In genomic region chr14:35390577-35391387, GRCh38 we compare ENCODE assay signal across 8 cellular contexts. TPM values are rescaled to one million over a fixed set of nuclear protein-coding genes. Genes with fewer than 3 reads are reported as not detected.
DNase-seq lines count a peak whose midpoint lies in the region; ATAC-seq and TF ChIP-seq lines count a peak whose summit lies in the region.
"Had no signal": no experiment of that assay in that cellular context is flagged by ENCODE, and none has a peak within 500 bp of the region (broad histone marks: within the 10 kb centered on the region; RNA-seq: fewer than 3 reads in every experiment).

No MANE protein-coding gene starts in this region.

- TF ChIP-seq POLR2A in sigmoid colon (IDR thresholded peaks at IDR 0.05), result no peak
- TF ChIP-seq POLR2A in spleen (IDR thresholded peaks at IDR 0.05), result no peak

- TF ChIP-seq EP300 in sigmoid colon (IDR thresholded peaks at IDR 0.05), result no peak

- intact Hi-C loops in Panc1 (cut with micrococcal nuclease; ENCODE audit: unreplicated experiment), result no loop called here
- intact Hi-C loops in sigmoid colon (cut with DNase I), result no loop called here
- intact Hi-C loops in spleen (cut with DNase I; ENCODE audit: low total_unique reads), result no loop called here

- CTCF ChIA-PET in Panc1 (lab: Charles Lee), result no interaction called here

- in situ Hi-C loops in Panc1 (cut with HindIII; ENCODE audit: low pct_unique_long_range_greater_than_20kb, low sequenced_read_pairs), result no loop called here

- DNase-seq in ELF-1 (ENCODE audit: low read depth, low spot score), result peak; percentile 56
- peak; percentile 47 for DNase-seq in HCEC 1CT
- DNase-seq in Panc1 (ENCODE audit: low read depth, low spot score), result no peak
- peak; percentile 68 for DNase-seq in kidney tubule cell (ENCODE audit: low spot score)
- no peak for DNase-seq in AML-193 (lab: John Stamatoyannopoulos, UW)
- no peak for DNase-seq in sigmoid colon
- no peak for DNase-seq in spleen
- DNase-seq: NCI-H1694 had no signal

- peak; percentile 49; the same call in 1 of the 2 replicates for ATAC-seq in Panc1

- H3K9me3 ChIP-seq in Panc1 (ENCODE audit: control insufficient read depth, insufficient read depth, low read depth, low read length) (no peaks in the 10 kb centered on the region), sigmoid colon (no peaks in the 10 kb centered on the region), spleen (no peaks in the 10 kb centered on the region)

- POLR2A ChIA-PET in Panc1 (lab: Charles Lee), result no interaction called here

- TF ChIP-seq CTCF in Panc1 (IDR thresholded peaks at IDR 0.05), result no peak
- no peak for TF ChIP-seq CTCF in sigmoid colon (IDR thresholded peaks at IDR 0.05)
- TF ChIP-seq CTCF in spleen (IDR thresholded peaks at IDR 0.05 in 8 of 11, conservative IDR thresholded peaks at IDR 0.05 in 3 of 11), result no peak

- H3K4me3 ChIP-seq in Panc1 (ENCODE audit: low read depth in 2 of 2, low read length in 2 of 2) (no peak overlapping the region), sigmoid colon (no peak overlapping the region), spleen (no peak overlapping the region)

- H3K4me1 ChIP-seq in Panc1 (ENCODE audit: control insufficient read depth, insufficient read depth, low read length) (peaks cover 4% of the 10 kb centered on the region; the same call in 1 of the 2 replicates), sigmoid colon (peaks cover 4 to 31% (median 28%) of the 10 kb centered on the region in 4 donors), spleen (peaks cover 0 to 20% (median 4%) of the 10 kb centered on the region in 6 donors)

- no peaks in the 10 kb centered on the region for H3K27me3 ChIP-seq in Panc1 (ENCODE audit: control insufficient read depth, insufficient read depth, low read length)
- H3K27me3 ChIP-seq in sigmoid colon, result no peaks in the 10 kb centered on the region
- no peaks in the 10 kb centered on the region for H3K27me3 ChIP-seq in spleen (replicated peaks in 1 of 7)

- H3K27ac ChIP-seq in Panc1 (ENCODE audit: low read length) (peak overlapping the region; percentile 7; the same call in 1 of the 2 replicates), sigmoid colon (no peak overlapping the region), spleen (peak overlapping the region in 2 of 8 donors; percentile 12 to 21)

- H3K36me3 ChIP-seq in Panc1 (ENCODE audit: control insufficient read depth, insufficient read depth, low read length), result no peaks in the 10 kb centered on the region
- no peaks in the 10 kb centered on the region for H3K36me3 ChIP-seq in sigmoid colon
- no peaks in the 10 kb centered on the region for H3K36me3 ChIP-seq in spleen

- WGBS in sigmoid colon, 2 donors, result 79 to 80% methylated on average over 9 of the region's 9 CpGs
- 70 to 78% (median 74%) methylated on average over 4 to 9 of the region's 9 CpGs for WGBS in spleen, 5 donors

- no TSS peak for BruUV-seq in Panc1 (replicated peaks; lab: Mats Ljungman, UMichigan)

RNA-seq across cellular contexts. Expression of gene NFKBIA, which starts 13.8 kb away (rescaled TPM):
- total RNA-seq in Panc1 (2021; ENCODE audit: unreplicated experiment) (99.4 TPM), sigmoid colon (100 to 1,000 TPM; 258 to 340 (median 289) TPM), spleen (100 to 1,000 TPM; 250 to 482 (median 319) TPM)
- polyA plus RNA-seq in Panc1 (2012; ENCODE audit: insufficient read length), result 121 TPM
- polyA plus RNA-seq in sigmoid colon (100 to 1,000 TPM in 2 of 3 donors, 10 to 100 TPM in 1; 95.5 to 188 (median 158) TPM), spleen (100 to 1,000 TPM; 107 to 225 (median 149) TPM)

Comparison
In these comparisons a context has a peak if more than half of its experiments do, and no peak if none do; other contexts are left out.
1. DNase-seq: peak in ELF-1 (single experiment), HCEC 1CT (single experiment) and kidney tubule cell (single experiment); none in Panc1 (single experiment), AML-193 (0 of 2), sigmoid colon (single experiment) and spleen (single experiment).